In the genomic region with DNA sequence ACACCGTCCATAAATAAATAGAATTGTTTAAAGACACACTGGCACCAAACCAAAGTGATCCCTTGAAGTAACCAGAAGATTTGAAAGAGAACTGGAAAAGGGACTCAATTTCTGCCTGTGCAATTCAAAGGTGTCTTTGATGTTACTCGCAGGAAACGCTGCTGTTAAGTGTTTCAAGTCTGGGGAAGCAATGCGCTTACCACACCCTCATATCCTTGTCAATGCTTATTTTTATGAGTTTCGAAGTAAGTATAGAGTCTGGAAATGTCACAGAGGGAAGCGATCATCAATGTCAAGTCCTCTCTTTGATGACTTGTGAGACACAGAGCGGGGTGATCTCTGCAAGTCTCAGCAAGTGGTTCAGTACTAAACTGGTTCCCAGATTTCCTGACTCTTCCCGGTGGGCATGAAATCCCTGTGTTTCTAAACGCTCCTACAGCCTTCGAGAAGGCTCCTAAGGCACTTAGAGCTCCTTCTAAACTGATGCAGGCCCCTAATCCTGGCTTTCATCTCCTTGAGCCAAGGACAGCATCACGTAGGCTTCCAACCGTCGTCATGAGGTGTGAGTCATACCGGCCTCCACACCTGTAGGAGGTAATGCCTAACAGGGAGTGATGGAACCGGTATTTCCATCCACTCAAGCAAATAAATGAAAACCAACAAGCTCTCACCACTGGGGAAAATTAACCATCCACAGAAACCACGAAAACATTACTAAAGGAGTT, we compare ENCODE assay signal across 11 cellular contexts. TPM values are rescaled to one million over a fixed set of nuclear protein-coding genes. Genes with fewer than 3 reads are reported as not detected.
DNase-seq lines count a peak whose midpoint lies in the region; ATAC-seq, FAIRE-seq and TF ChIP-seq lines count a peak whose summit lies in the region.
"Had no signal": no experiment of that assay in that cellular context is flagged by ENCODE, and none has a peak within 500 bp of the region (broad histone marks: within the 10 kb centered on the region; RNA-seq: fewer than 3 reads in every experiment).

No MANE protein-coding gene starts in this region.

- no peak overlapping the region for H3K4ac ChIP-seq in H1 (replicated peaks; ENCODE audit: insufficient read length, low read depth, low read length)

- peak overlapping the region; percentile 24; the same call in 1 of the 2 replicates for H2AK5ac ChIP-seq in H1 (ENCODE audit: low read depth, low read length)

- in situ Hi-C loops in GM23248 (cut with MboI), result no loop called here

- H4K20me1 ChIP-seq in GM23248 (ENCODE audit: insufficient read depth) (no peaks in the 10 kb centered on the region), H1 (replicated peaks in 1 of 2; ENCODE audit: control insufficient read depth in 1 of 2, insufficient read depth in 2 of 2, low read length in 2 of 2) (no peaks in the 10 kb centered on the region)

- DNase-seq in GM23248, result no peak
- no peak for DNase-seq in T-helper 17 cell
- no peak for DNase-seq in H1 (ENCODE audit: low read depth in 1 of 2, low spot score in 2 of 2)
- peak; percentile 16 to 49 for DNase-seq in stimulated activated CD4-positive, alpha-beta T cell treated with anti-CD3 and anti-CD28 coated beads, Interleukin-1b, Interleukin-23, amount 100 ng/mL, for 4 hours (ENCODE audit: low read depth in 2 of 2)
- no peak for DNase-seq in HUDEP-2 (lab: John Stamatoyannopoulos, UW; ENCODE audit: unreplicated experiment in 76 of 76)
- no peak for DNase-seq in DMS153 (lab: John Stamatoyannopoulos, UW)

- no peak overlapping the region for H2BK20ac ChIP-seq in H1 (ENCODE audit: low read length)

- H3K23me2 ChIP-seq in H1 (ENCODE audit: low read depth, low read length), result peaks cover 2% of the 10 kb centered on the region; the same call in 1 of the 2 replicates

- TF ChIP-seq EP300 in H1 (IDR thresholded peaks at IDR 0.05; ENCODE audit: borderline replicate concordance in 1 of 2, low read depth in 2 of 2, low read length in 2 of 2), result no peak
- no peak for TF ChIP-seq EP300 in gastroesophageal sphincter (IDR thresholded peaks at IDR 0.05)

- H3K27ac Mint-ChIP-seq in T-helper 17 cell, result no peak overlapping the region
- no peak overlapping the region for H3K27ac Mint-ChIP-seq in stimulated activated memory B cell treated with anti-CD40 and anti-IgM and Interleukin-4, amounts not matched to agents 10 μg/mL and 1 μg/mL and 100 μg/mL, for 72 hours

- no peaks in the 10 kb centered on the region for H3K27me3 Mint-ChIP-seq in T-helper 17 cell
- peaks cover 26% of the 10 kb centered on the region for H3K27me3 Mint-ChIP-seq in stimulated activated memory B cell treated with anti-CD40 and anti-IgM and Interleukin-4, amounts not matched to agents 10 μg/mL and 1 μg/mL and 100 μg/mL, for 72 hours

- H3K4me1 ChIP-seq in GM23248 (ENCODE audit: insufficient read depth), result 0 out of 2 replicates have a peak, but pooled peaks cover 5% of the 10 kb centered on the region
- peaks cover 0 to 2% (median 0%) of the 10 kb centered on the region in 4 experiments; a peak in 1 of 7 replicates for H3K4me1 ChIP-seq in H1 (replicated peaks in 1 of 4; ENCODE audit: control insufficient read depth in 3 of 4, insufficient read depth in 4 of 4, low read length in 3 of 4)
- H3K4me1 ChIP-seq in gastroesophageal sphincter, result peaks cover 0 to 13% (median 0%) of the 10 kb centered on the region in 3 donors

- no peak overlapping the region for H4K91ac ChIP-seq in H1 (replicated peaks; ENCODE audit: insufficient read length, low read length)

- TF ChIP-seq POLR2A in H1 (IDR thresholded peaks at IDR 0.05; ENCODE audit: control extremely low read depth in 1 of 2, low read depth in 2 of 2, low read length in 2 of 2) (no peak), gastroesophageal sphincter (IDR thresholded peaks at IDR 0.05) (no peak)

- POLR2A ChIA-PET in H1 (lab: Charles Lee; ENCODE audit: partially characterized antibody), result interaction anchor here (0.8 to 1.9 kb wide), 2 partner anchors 13 to 16 kb away, joined by 4 read pairs; no protein-coding TSS in a partner anchor

- H2BK5ac ChIP-seq in H1 (ENCODE audit: low read depth, low read length), result no peak overlapping the region

- H2AFZ ChIP-seq in GM23248 (peak overlapping the region; percentile 53; the same call in 1 of the 2 replicates), H1 (ENCODE audit: low read length) (peak overlapping the region; percentile 68)

- CTCF ChIA-PET in H1 (lab: Charles Lee; ENCODE audit: partially characterized antibody), result interaction anchor here (1.2 to 2.0 kb wide), 2 partner anchors 23 to 29 kb away, joined by 4 to 5 read pairs; no protein-coding TSS in a partner anchor

- no peak overlapping the region for H4K5ac ChIP-seq in H1 (ENCODE audit: insufficient read length, low read depth, low read length)

- no peak overlapping the region for H3K56ac ChIP-seq in H1 (replicated peaks; ENCODE audit: insufficient read length, low read depth, low read length)

- H3K9me2 ChIP-seq in GM23248 (ENCODE audit: insufficient read depth), result no peaks in the 10 kb centered on the region

- H3K4me3 ChIP-seq in GM23248 (no peak overlapping the region), H1 (ENCODE audit: extremely low read depth in 1 of 4, insufficient read depth in 2 of 4, low read depth in 3 of 4, low read length in 4 of 4) (no peak overlapping the region), gastroesophageal sphincter (no peak overlapping the region)

- H2BK12ac ChIP-seq in H1 (ENCODE audit: low read depth, low read length), result no peak overlapping the region

- H3K4me2 ChIP-seq in GM23248 (ENCODE audit: unreplicated experiment), result no peak overlapping the region
- no peak overlapping the region for H3K4me2 ChIP-seq in H1 (ENCODE audit: insufficient read depth in 1 of 2, low read depth in 2 of 2, low read length in 2 of 2)

- no peak overlapping the region for H2BK120ac ChIP-seq in H1 (replicated peaks; ENCODE audit: low read depth, low read length)

- H3K36me3 ChIP-seq in GM23248 (ENCODE audit: low read depth) (no peaks in the 10 kb centered on the region), H1 (ENCODE audit: control insufficient read depth in 2 of 4, insufficient read depth in 4 of 4, low read length in 3 of 4) (no peaks in the 10 kb centered on the region), gastroesophageal sphincter (no peaks in the 10 kb centered on the region)

- peaks cover 31% of the 10 kb centered on the region for H3K4me1 Mint-ChIP-seq in T-helper 17 cell
- H3K4me1 Mint-ChIP-seq in stimulated activated memory B cell treated with anti-CD40 and anti-IgM and Interleukin-4, amounts not matched to agents 10 μg/mL and 1 μg/mL and 100 μg/mL, for 72 hours, result no peaks in the 10 kb centered on the region

- H3K4me3 Mint-ChIP-seq in T-helper 17 cell, result peak overlapping the region; percentile 52
- no peak overlapping the region for H3K4me3 Mint-ChIP-seq in stimulated activated memory B cell treated with anti-CD40 and anti-IgM and Interleukin-4, amounts not matched to agents 10 μg/mL and 1 μg/mL and 100 μg/mL, for 72 hours

- FAIRE-seq in H1 (lab: Jason Lieb, UNC), result no peak

- TF ChIP-seq CTCF in H1 (IDR thresholded peaks at IDR 0.05; ENCODE audit: control extremely low read depth in 1 of 3, insufficient read depth in 1 of 3, low read depth in 1 of 3, low read length in 3 of 3), result no peak
- no peak for TF ChIP-seq CTCF in gastroesophageal sphincter (IDR thresholded peaks at IDR 0.05)

- peaks cover 7% of the 10 kb centered on the region; the same call in 1 of the 2 replicates for H3F3A ChIP-seq in GM23248 (ENCODE audit: insufficient read depth)

- H3K9me3 ChIP-seq in GM23248 (ENCODE audit: low read depth) (no peaks in the 10 kb centered on the region), T-helper 17 cell (ENCODE audit: control insufficient read depth, low read length, poor library complexity, severe bottlenecking) (no peaks in the 10 kb centered on the region), H1 (ENCODE audit: insufficient read depth in 2 of 2, low read depth in 1 of 2, low read length in 1 of 2) (no peaks in the 10 kb centered on the region), gastroesophageal sphincter (no peaks in the 10 kb centered on the region)

- no peak overlapping the region for H3K18ac ChIP-seq in H1 (ENCODE audit: extremely low read depth, low read length)

- no peak overlapping the region for H3K9ac ChIP-seq in GM23248
- H3K9ac ChIP-seq in H1 (replicated peaks in 1 of 4; ENCODE audit: extremely low read depth in 1 of 4, low read depth in 3 of 4, low read length in 3 of 4), result no peak overlapping the region

- no peak overlapping the region; the same call in 1 of the 2 replicates for H4K8ac ChIP-seq in H1 (ENCODE audit: extremely low read depth, insufficient read depth, low read length)

- WGBS in GM23248 (ENCODE audit: low coverage in 1 of 2, low lambda C conversion rate in 2 of 2, missing lambda C conversion rate in 2 of 2), 2 experiments, result 23% methylated on average over 16 of the region's 16 CpGs
- 85% methylated on average over 16 of the region's 16 CpGs; no CpG with 5 or more reads in 1 of the 2 experiments for WGBS in H1 (ENCODE audit: extremely low coverage in 1 of 2, insufficient coverage in 1 of 2, insufficient read length in 1 of 2, insufficient replicate concordance in 2 of 2, low coverage in 1 of 2, low lambda C conversion rate in 2 of 2, missing lambda C conversion rate in 1 of 2), 2 experiments
- 69 to 78% methylated on average over 13 to 16 of the region's 16 CpGs for WGBS in gastroesophageal sphincter (ENCODE audit: low coverage in 1 of 2), 2 donors

- no peaks in the 10 kb centered on the region for H3K9me3 Mint-ChIP-seq in stimulated activated memory B cell treated with anti-CD40 and anti-IgM and Interleukin-4, amounts not matched to agents 10 μg/mL and 1 μg/mL and 100 μg/mL, for 72 hours

- H3K79me2 ChIP-seq in GM23248 (ENCODE audit: insufficient read depth) (0 out of 2 replicates have a peak, but pooled peaks cover 3% of the 10 kb centered on the region), H1 (ENCODE audit: control insufficient read depth in 1 of 2, insufficient read depth in 2 of 2, low read length in 2 of 2) (no peaks in the 10 kb centered on the region)

- H3K27ac ChIP-seq in GM23248 (no peak overlapping the region), H1 (ENCODE audit: low read depth, low read length) (no peak overlapping the region), gastroesophageal sphincter (no peak overlapping the region)

- H3K27me3 ChIP-seq in GM23248 (replicated peaks; ENCODE audit: insufficient read depth) (no peaks in the 10 kb centered on the region), H1 (replicated peaks in 1 of 4; ENCODE audit: control insufficient read depth in 3 of 4, extremely low read depth in 1 of 4, insufficient read depth in 3 of 4, low read length in 3 of 4) (no peaks in the 10 kb centered on the region), gastroesophageal sphincter (no peaks in the 10 kb centered on the region)

- H3K23ac ChIP-seq in H1 (ENCODE audit: insufficient read length), result no peak overlapping the region

- no peak overlapping the region for H3K14ac ChIP-seq in H1 (ENCODE audit: insufficient read length)

- ATAC-seq in T-helper 17 cell (no peak), gastroesophageal sphincter (no peak)
- ATAC-seq in stimulated activated memory B cell treated with anti-CD40 and anti-IgM and Interleukin-4, amounts not matched to agents 10 μg/mL and 1 μg/mL and 100 μg/mL, for 72 hours, result no peak

- no peaks in the 10 kb centered on the region for H3K79me1 ChIP-seq in H1 (ENCODE audit: low read depth, low read length)

- 0 out of 2 replicates have a peak overlapping the region, but pooled peaks have one; percentile 46 for H2BK15ac ChIP-seq in H1 (ENCODE audit: low read length)

- H3K36me3 Mint-ChIP-seq in T-helper 17 cell (ENCODE audit: low read depth), result no peaks in the 10 kb centered on the region
- H3K36me3 Mint-ChIP-seq in stimulated activated memory B cell treated with anti-CD40 and anti-IgM and Interleukin-4, amounts not matched to agents 10 μg/mL and 1 μg/mL and 100 μg/mL, for 72 hours, result no peaks in the 10 kb centered on the region

- TF ChIP-seq RAD21 in H1 (IDR thresholded peaks at IDR 0.05 in 1 of 2, conservative IDR thresholded peaks at IDR 0.05 in 1 of 2; ENCODE audit: low read depth in 2 of 2, low read length in 2 of 2), result no peak

RNA-seq across cellular contexts. Expression of a gene that starts 22.8 kb away (rescaled TPM):
- total RNA-seq in GM23248 (2014; rRNA removed; shearing (Covaris generic)), result 104 and 113 TPM in 2 replicates
- polyA plus RNA-seq in GM23248 (2016; fragmentation: Nextera tagmentation; extraction: Ambion mirVana), result 15.6 and 16.2 TPM in 2 replicates
- total RNA-seq in T-helper 17 cell, result under 1 TPM in 1 of 2 donors, not detected in 1; 0.12 TPM
- total RNA-seq in H1 (2021; fragmentation: NEBNext Ultra II Directional; extraction: Animal tissue kit (Norgen Biotek cat#: 25700)), result 16.8 and 17.7 TPM in 2 replicates
- 12.0 and 16.1 TPM in 2 replicates for polyA plus RNA-seq in H1 (2011; rRNA removed)
- polyA plus RNA-seq in H1 (2011; cell fraction: cytosol; rRNA removed), result 11.1 TPM
- polyA plus RNA-seq in H1 (2011; cell fraction: nucleus; rRNA removed), result 38.2 TPM
- polyA plus RNA-seq in H1 (2012, experiment 1 of 2), result 7.5 to 11.4 TPM (median 10.6 TPM) in 4 replicates
- polyA plus RNA-seq in H1 (2012, experiment 2 of 2), result 9.2 TPM
- 8.5 TPM for polyA plus RNA-seq in H1 (2013, experiment 1 of 2)
- polyA plus RNA-seq in H1 (2013, experiment 2 of 2), result 8.7 TPM
- polyA minus RNA-seq in H1 (2011; rRNA and poly(A)+ RNA removed), result 5.5 and 7.4 TPM in 2 replicates
- 11.4 TPM for polyA minus RNA-seq in H1 (2011; cell fraction: cytosol; rRNA and poly(A)+ RNA removed)
- polyA minus RNA-seq in H1 (2011; cell fraction: nucleus; rRNA and poly(A)+ RNA removed), result 15.4 TPM
- total RNA-seq in gastroesophageal sphincter, result 100 to 1,000 TPM in 1 of 4 donors, 10 to 100 TPM in 3; 41.7 to 100 (median 52.4) TPM

RNA-seq across cellular contexts. Expression of a gene that starts 48.0 kb away (rescaled TPM):
- not detected in 2 replicates for total RNA-seq in GM23248 (2014; rRNA removed; shearing (Covaris generic))
- not detected in 2 replicates for polyA plus RNA-seq in GM23248 (2016; fragmentation: Nextera tagmentation; extraction: Ambion mirVana)
- not detected for total RNA-seq in T-helper 17 cell
- not detected in 2 replicates for total RNA-seq in H1 (2021; fragmentation: NEBNext Ultra II Directional; extraction: Animal tissue kit (Norgen Biotek cat#: 25700))
- not detected in 2 replicates for polyA plus RNA-seq in H1 (2011; rRNA removed)
- polyA plus RNA-seq in H1 (2011; cell fraction: cytosol; rRNA removed), result not detected
- polyA plus RNA-seq in H1 (2011; cell fraction: nucleus; rRNA removed), result not detected
- not detected in 4 replicates for polyA plus RNA-seq in H1 (2012, experiment 1 of 2)
- polyA plus RNA-seq in H1 (2012, experiment 2 of 2), result not detected
- not detected for polyA plus RNA-seq in H1 (2013, experiment 1 of 2)
- not detected for polyA plus RNA-seq in H1 (2013, experiment 2 of 2)
- polyA minus RNA-seq in H1 (2011; rRNA and poly(A)+ RNA removed), result not detected in 2 replicates
- polyA minus RNA-seq in H1 (2011; cell fraction: cytosol; rRNA and poly(A)+ RNA removed), result not detected
- polyA minus RNA-seq in H1 (2011; cell fraction: nucleus; rRNA and poly(A)+ RNA removed), result not detected
- not detected for total RNA-seq in gastroesophageal sphincter
- total RNA-seq: epithelial cell of proximal tubule, kidney epithelial cell, osteocyte had no signal

Comparison
In these comparisons a context has a peak if more than half of its experiments do, and no peak if none do; other contexts are left out.
1. DNase-seq: peak in stimulated activated CD4-positive, alpha-beta T cell treated with anti-CD3 and anti-CD28 coated beads, Interleukin-1b, Interleukin-23, amount 100 ng/mL, for 4 hours (2 of 2); none in GM23248 (single experiment), T-helper 17 cell (0 of 3), H1 (0 of 2), HUDEP-2 (0 of 76) and DMS153 (single experiment).
2. RNA of a gene that starts 22.8 kb away (total RNA-seq): 104 to 113 TPM in GM23248, 41.7 to 100 TPM in gastroesophageal sphincter and 16.8 to 17.7 TPM in H1; 0.12 TPM in T-helper 17 cell; every median in the first group is over 10 times any median in the second.